In genomic region chr3:66164155-66164554, GRCh38 we compare ENCODE assay signal across 39 cellular contexts.
"Had no signal": no experiment of that assay in that cellular context is flagged by ENCODE, and none has a peak within 500 bp of the region (broad histone marks: within the 10 kb centered on the region; RNA-seq: fewer than 3 reads in every experiment).

No MANE protein-coding gene starts in this region.

- H3K4me3 Mint-ChIP-seq: activated naive CD4-positive, alpha-beta T cell treated with anti-CD3 and anti-CD28 coated beads for 36 hours; activated naive CD4-positive, alpha-beta T cell treated with anti-CD3 and anti-CD28 coated beads, Interleukin-2, amount 10 ng/mL, durations not matched to agents 7 days and 5 days; activated naive CD4-positive, alpha-beta T cell treated with anti-CD3 and anti-CD28 coated beads, Interleukin-2, amount 50 U/mL, for 24 hours; activated naive CD8-positive, alpha-beta T cell; activated naive CD8-positive, alpha-beta T cell treated with anti-CD3 and anti-CD28 coated beads for 36 hours; activated naive CD8-positive, alpha-beta T cell treated with anti-CD3 and anti-CD28 coated beads, Interleukin-2, amount 10 ng/mL, durations not matched to agents 7 days and 5 days; activated naive CD8-positive, alpha-beta T cell treated with anti-CD3 and anti-CD28 coated beads, Interleukin-2, amount 50 U/mL, for 24 hours; activated T-cell treated with anti-CD3 and anti-CD28 coated beads, Interleukin-2, amount 50 U/mL, for 24 hours; activated T-cell treated with anti-CD3 and anti-CD28 coated beads, Interleukin-2, amount 50 U/mL, for 4 hours; activated T-cell treated with anti-CD3 and anti-CD28 coated beads, Interleukin-2, amount 50 U/mL, for 72 hours; activated T-helper 1 cell treated with anti-CD3 and anti-CD28 coated beads, Interleukin-12 subunit alpha, Interleukin-12 subunit beta, Interleukin-2, Interleukin-4 antibody, amounts not matched to agents 30 ng/mL and 10 ng/mL and 1 ng/mL, durations not matched to agents 14 hours and 24 hours and 36 hours; activated T-helper 17 cell treated with anti-CD3 and anti-CD28 coated beads, Interleukin-2, amount 50 U/mL, for 72 hours; brain; central memory CD8-positive, alpha-beta T cell had no signal

- ATAC-seq: activated naive CD4-positive, alpha-beta T cell treated with anti-CD3 and anti-CD28 coated beads, Interleukin-2, amount 50 U/mL, for 72 hours; activated naive CD8-positive, alpha-beta T cell treated with anti-CD3 and anti-CD28 coated beads, Interleukin-2, amount 50 U/mL, for 24 hours; activated T-cell treated with anti-CD3 and anti-CD28 coated beads, Interleukin-2, amount 50 U/mL, for 4 hours; activated T-cell treated with anti-CD3 and anti-CD28 coated beads, Interleukin-2, amount 50 U/mL, for 72 hours; activated T-helper 17 cell treated with anti-CD3 and anti-CD28 coated beads, Interleukin-2, amount 50 U/mL, for 72 hours; body of pancreas had no signal

- H3K9me3 ChIP-seq: adrenal gland, body of pancreas, breast epithelium had no signal

- H3K27ac Mint-ChIP-seq: activated naive CD4-positive, alpha-beta T cell treated with anti-CD3 and anti-CD28 coated beads for 36 hours; activated naive CD4-positive, alpha-beta T cell treated with anti-CD3 and anti-CD28 coated beads, Interleukin-2, amount 10 ng/mL, durations not matched to agents 7 days and 5 days; activated naive CD4-positive, alpha-beta T cell treated with anti-CD3 and anti-CD28 coated beads, Interleukin-2, amount 50 U/mL, for 24 hours; activated naive CD4-positive, alpha-beta T cell treated with anti-CD3 and anti-CD28 coated beads, Interleukin-2, amount 50 U/mL, for 72 hours; activated naive CD8-positive, alpha-beta T cell; activated naive CD8-positive, alpha-beta T cell treated with anti-CD3 and anti-CD28 coated beads for 36 hours; activated naive CD8-positive, alpha-beta T cell treated with anti-CD3 and anti-CD28 coated beads, Interleukin-2, amount 10 ng/mL, durations not matched to agents 7 days and 5 days; activated naive CD8-positive, alpha-beta T cell treated with anti-CD3 and anti-CD28 coated beads, Interleukin-2, amount 50 U/mL, for 24 hours; activated T-cell treated with anti-CD3 and anti-CD28 coated beads, Interleukin-2, amount 50 U/mL, for 24 hours; activated T-cell treated with anti-CD3 and anti-CD28 coated beads, Interleukin-2, amount 50 U/mL, for 72 hours; activated T-helper 1 cell treated with anti-CD3 and anti-CD28 coated beads, Interleukin-12 subunit alpha, Interleukin-12 subunit beta, Interleukin-2, Interleukin-4 antibody, amounts not matched to agents 30 ng/mL and 10 ng/mL and 1 ng/mL, durations not matched to agents 14 hours and 24 hours and 36 hours; activated T-helper 17 cell treated with anti-CD3 and anti-CD28 coated beads, Interleukin-2, amount 50 U/mL, for 72 hours; activated T-helper 2 cell treated with anti-CD3 and anti-CD28 coated beads, Interferon-gamma antibody, Interleukin-2, Interleukin-4, amounts not matched to agents 10 μg/mL and 5 μg/mL and 100 μg/mL, durations not matched to agents 14 hours and 24 hours and 36 hours; brain had no signal

- H3K27me3 ChIP-seq: body of pancreas, brain microvascular endothelial cell, breast epithelium, cardiac muscle cell had no signal

- H3K4me1 ChIP-seq: adrenal gland, body of pancreas, breast epithelium had no signal

- H3K36me3 Mint-ChIP-seq: activated naive CD4-positive, alpha-beta T cell treated with anti-CD3 and anti-CD28 coated beads, Interleukin-2, amount 10 ng/mL, durations not matched to agents 7 days and 5 days; activated naive CD4-positive, alpha-beta T cell treated with anti-CD3 and anti-CD28 coated beads, Interleukin-2, amount 50 U/mL, for 24 hours; activated naive CD4-positive, alpha-beta T cell treated with anti-CD3 and anti-CD28 coated beads, Interleukin-2, amount 50 U/mL, for 72 hours; activated naive CD8-positive, alpha-beta T cell; activated naive CD8-positive, alpha-beta T cell treated with anti-CD3 and anti-CD28 coated beads for 36 hours; activated naive CD8-positive, alpha-beta T cell treated with anti-CD3 and anti-CD28 coated beads, Interleukin-2, amount 10 ng/mL, durations not matched to agents 7 days and 5 days; brain had no signal

- H3K27ac ChIP-seq: adrenal gland, body of pancreas, brain microvascular endothelial cell, breast epithelium, cardiac muscle cell had no signal

- H3K27me3 Mint-ChIP-seq: activated naive CD4-positive, alpha-beta T cell treated with anti-CD3 and anti-CD28 coated beads, Interleukin-2, amount 10 ng/mL, durations not matched to agents 7 days and 5 days; activated naive CD8-positive, alpha-beta T cell treated with anti-CD3 and anti-CD28 coated beads, Interleukin-2, amount 10 ng/mL, durations not matched to agents 7 days and 5 days; brain had no signal

- DNase-seq: activated effector memory CD4-positive, alpha-beta T cell treated with anti-CD3 and anti-CD28 coated beads, Interleukin-2, amount 50 U/mL, for 16 hours; activated effector memory CD4-positive, alpha-beta T cell treated with Interleukin-2 at 50 U/mL for 16 hours; activated gamma-delta T cell; activated gamma-delta T cell treated with Interleukin-2 at 50 U/mL for 16 hours; activated naive CD4-positive, alpha-beta T cell; activated naive CD4-positive, alpha-beta T cell treated with anti-CD3 and anti-CD28 coated beads for 36 hours; activated naive CD4-positive, alpha-beta T cell treated with anti-CD3 and anti-CD28 coated beads, Interleukin-2, amount 10 ng/mL, durations not matched to agents 7 days and 5 days; activated naive CD4-positive, alpha-beta T cell treated with anti-CD3 and anti-CD28 coated beads, Interleukin-2, amount 50 U/mL, for 16 hours; activated naive CD4-positive, alpha-beta T cell treated with Interleukin-2 at 50 U/mL for 16 hours; activated naive CD8-positive, alpha-beta T cell treated with anti-CD3 and anti-CD28 coated beads for 36 hours; activated naive CD8-positive, alpha-beta T cell treated with anti-CD3 and anti-CD28 coated beads, Interleukin-2, amount 10 ng/mL, durations not matched to agents 7 days and 5 days; activated naive CD8-positive, alpha-beta T cell treated with anti-CD3 and anti-CD28 coated beads, Interleukin-2, amount 50 U/mL, for 24 hours; activated T-cell treated with anti-CD3 and anti-CD28 coated beads, Interleukin-2, amount 50 U/mL, for 1 hour; activated T-cell treated with anti-CD3 and anti-CD28 coated beads, Interleukin-2, amount 50 U/mL, for 24 hours; activated T-cell treated with anti-CD3 and anti-CD28 coated beads, Interleukin-2, amount 50 U/mL, for 4 hours; activated T-cell treated with anti-CD3 and anti-CD28 coated beads, Interleukin-2, amount 50 U/mL, for 48 hours; activated T-cell treated with anti-CD3 and anti-CD28 coated beads, Interleukin-2, amount 50 U/mL, for 72 hours; adrenal gland; amniotic stem cell; amygdala; anterior cingulate cortex; aorta; body of pancreas; brain microvascular endothelial cell; caudate nucleus; central memory CD4-positive, alpha-beta T cell; cerebellar nuclear complex had no signal

- H3K4me1 Mint-ChIP-seq: activated naive CD4-positive, alpha-beta T cell treated with anti-CD3 and anti-CD28 coated beads, Interleukin-2, amount 10 ng/mL, durations not matched to agents 7 days and 5 days; activated naive CD4-positive, alpha-beta T cell treated with anti-CD3 and anti-CD28 coated beads, Interleukin-2, amount 50 U/mL, for 24 hours; activated naive CD8-positive, alpha-beta T cell treated with anti-CD3 and anti-CD28 coated beads for 36 hours; activated naive CD8-positive, alpha-beta T cell treated with anti-CD3 and anti-CD28 coated beads, Interleukin-2, amount 10 ng/mL, durations not matched to agents 7 days and 5 days; activated naive CD8-positive, alpha-beta T cell treated with anti-CD3 and anti-CD28 coated beads, Interleukin-2, amount 50 U/mL, for 24 hours; activated T-helper 17 cell treated with anti-CD3 and anti-CD28 coated beads, Interleukin-2, amount 50 U/mL, for 72 hours; brain; central memory CD8-positive, alpha-beta T cell had no signal

- H3K9me3 Mint-ChIP-seq: activated naive CD4-positive, alpha-beta T cell treated with anti-CD3 and anti-CD28 coated beads, Interleukin-2, amount 10 ng/mL, durations not matched to agents 7 days and 5 days; activated naive CD8-positive, alpha-beta T cell treated with anti-CD3 and anti-CD28 coated beads, Interleukin-2, amount 50 U/mL, for 24 hours; activated T-cell treated with anti-CD3 and anti-CD28 coated beads, Interleukin-2, amount 50 U/mL, for 24 hours; activated T-helper 1 cell treated with anti-CD3 and anti-CD28 coated beads, Interleukin-12 subunit alpha, Interleukin-12 subunit beta, Interleukin-2, Interleukin-4 antibody, amounts not matched to agents 30 ng/mL and 10 ng/mL and 1 ng/mL, durations not matched to agents 14 hours and 24 hours and 36 hours; activated T-helper 2 cell treated with anti-CD3 and anti-CD28 coated beads, Interferon-gamma antibody, Interleukin-2, Interleukin-4, amounts not matched to agents 10 μg/mL and 5 μg/mL and 100 μg/mL, durations not matched to agents 14 hours and 24 hours and 36 hours had no signal

- FAIRE-seq: astrocyte, bronchial epithelial cell had no signal

- H3K4me3 ChIP-seq: adrenal gland, body of pancreas, breast epithelium, cardiac muscle cell had no signal

- H3K36me3 ChIP-seq: adrenal gland, brain microvascular endothelial cell, breast epithelium, cardiac muscle cell had no signal
